Comparison of ENCODE assay signal across 8 cellular contexts in the genomic region with DNA sequence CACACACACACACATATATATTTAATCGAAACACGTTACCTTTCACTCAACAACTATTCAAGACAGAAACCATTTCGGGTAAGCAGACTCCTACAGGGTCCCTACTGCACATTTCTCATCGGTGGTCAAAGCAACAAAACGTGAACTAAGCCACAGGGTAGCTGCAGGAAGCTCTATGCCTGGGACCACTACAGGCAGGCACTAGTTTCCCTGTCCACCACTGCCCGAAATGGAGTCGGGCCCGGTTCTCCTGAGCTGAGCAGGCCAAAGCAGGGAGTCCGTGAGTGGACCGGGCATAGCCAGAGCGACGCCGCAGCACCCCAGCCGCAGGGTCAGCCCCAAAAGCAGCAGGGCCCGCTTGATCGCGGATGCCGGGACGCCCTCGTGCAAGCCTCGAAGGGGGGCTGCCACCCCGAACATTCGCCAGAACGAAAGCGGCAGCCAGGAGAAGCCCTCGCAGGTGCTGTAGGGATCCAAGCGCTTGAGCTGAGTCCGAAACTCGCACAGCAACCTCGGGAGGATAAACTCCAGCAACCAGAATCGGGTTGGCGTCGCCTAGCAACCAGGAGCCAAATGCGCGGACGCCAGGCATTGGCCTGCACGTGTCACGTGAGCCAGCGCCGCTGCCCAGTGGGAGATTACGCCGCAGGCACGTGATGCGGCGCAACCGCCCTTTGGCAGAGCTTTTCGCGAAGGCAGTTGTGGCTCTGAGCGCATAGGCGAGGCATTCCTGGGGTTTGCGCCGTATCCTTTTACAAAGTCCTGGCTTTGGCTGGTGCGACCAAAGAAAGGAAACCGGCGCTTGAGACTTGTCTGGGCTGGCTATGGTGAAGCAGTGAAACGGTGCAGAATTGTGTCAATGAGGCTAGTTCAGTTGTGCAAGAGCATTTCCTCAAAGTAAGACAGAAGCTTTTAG. TPM values are rescaled to one million over a fixed set of nuclear protein-coding genes. Genes with fewer than 3 reads are reported as not detected.
A peak's percentile ranks its signal among the peaks of the same experiment; 100 is the strongest.
DNase-seq lines count a peak whose midpoint lies in the region; ATAC-seq and TF ChIP-seq lines count a peak whose summit lies in the region.

No MANE protein-coding gene starts in this region.

- H3K27me3 ChIP-seq in duodenal mucosa (ENCODE audit: control insufficient read depth in 1 of 2, insufficient read depth in 2 of 2, low read length in 2 of 2), result no peaks in the 10 kb centered on the region
- no peaks in the 10 kb centered on the region for H3K27me3 ChIP-seq in right lobe of liver

- H3K27ac Mint-ChIP-seq in activated CD8-positive, alpha-beta T cell treated with anti-CD3 and anti-CD28 coated beads for 36 hours, result peak overlapping the region; percentile 4

- TF ChIP-seq CTCF in activated CD8-positive, alpha-beta T cell treated with anti-CD3 and anti-CD28 coated beads for 36 hours (IDR thresholded peaks at IDR 0.05), result no peak
- TF ChIP-seq CTCF in right lobe of liver (IDR thresholded peaks at IDR 0.05), result no peak

- H3K9ac ChIP-seq in duodenal mucosa (ENCODE audit: low read depth in 1 of 2, low read length in 2 of 2), result peak overlapping the region; percentile 83 to 87

- CTCF ChIA-PET in activated CD8-positive, alpha-beta T cell treated with anti-CD3 and anti-CD28 coated beads for 36 hours (lab: Charles Lee), result interaction anchor here (0.9 to 1.6 kb wide), 5 partner anchors 9 to 189 kb away, joined by 3 to 5 read pairs (median 3); no protein-coding TSS in a partner anchor

- H3K9me3 ChIP-seq in duodenal mucosa (ENCODE audit: control insufficient read depth in 1 of 2, low read length in 2 of 2) (no peaks in the 10 kb centered on the region), right lobe of liver (no peaks in the 10 kb centered on the region)

- DNase-seq in AML-193 (lab: John Stamatoyannopoulos, UW) (peak; percentile 12 to 59), NCI-H526 (lab: John Stamatoyannopoulos, UW) (peak; percentile 96 to 98), right lobe of liver (peak; percentile 98 to 99 (median 98))
- DNase-seq in activated CD8-positive, alpha-beta T cell treated with anti-CD3 and anti-CD28 coated beads for 36 hours, result peak; percentile 95
- DNase-seq in stimulated activated CD4-positive, alpha-beta T cell treated with anti-CD3 and anti-CD28 coated beads, Interleukin-2, amount 100 ng/mL, for 48 hours, result peak; percentile 86 to 87

- no peaks in the 10 kb centered on the region for H3K36me3 Mint-ChIP-seq in activated CD8-positive, alpha-beta T cell treated with anti-CD3 and anti-CD28 coated beads for 36 hours (ENCODE audit: low read depth)

- POLR2A ChIA-PET in activated CD8-positive, alpha-beta T cell treated with anti-CD3 and anti-CD28 coated beads for 36 hours (lab: Charles Lee), result interaction anchor here (0.8 to 2.4 kb wide), 5 partner anchors 9 to 37 kb away, joined by 3 to 18 read pairs (median 6); partner anchors contain the start of gene DDI2

- peaks cover 6% of the 10 kb centered on the region for H3K4me1 Mint-ChIP-seq in activated CD8-positive, alpha-beta T cell treated with anti-CD3 and anti-CD28 coated beads for 36 hours (ENCODE audit: low read depth)

- H3K27ac ChIP-seq in duodenal mucosa (ENCODE audit: low read depth, low read length), result peak overlapping the region; percentile 83
- H3K27ac ChIP-seq in right lobe of liver, result peak overlapping the region; percentile 39 to 67 (median 49)

- H3K4me3 Mint-ChIP-seq in activated CD8-positive, alpha-beta T cell treated with anti-CD3 and anti-CD28 coated beads for 36 hours, result peak overlapping the region; percentile 50

- ATAC-seq in HG03432 (IDR thresholded peaks at IDR 0.05; ENCODE audit: unreplicated experiment), result peak; percentile 93
- ATAC-seq in activated CD8-positive, alpha-beta T cell treated with anti-CD3 and anti-CD28 coated beads for 36 hours, result peak; percentile 95
- peak; percentile 94 to 95 (median 95) for ATAC-seq in right lobe of liver

- H3K9me3 Mint-ChIP-seq in activated CD8-positive, alpha-beta T cell treated with anti-CD3 and anti-CD28 coated beads for 36 hours, result no peaks in the 10 kb centered on the region

- H3K4me1 ChIP-seq in duodenal mucosa (ENCODE audit: control insufficient read depth in 1 of 2, insufficient read depth in 2 of 2, low read length in 2 of 2) (peaks cover 10 to 23% of the 10 kb centered on the region in 2 donors), right lobe of liver (peaks cover 0 to 24% (median 0%) of the 10 kb centered on the region in 4 donors)

- H3K36me3 ChIP-seq in duodenal mucosa (ENCODE audit: control insufficient read depth in 1 of 2, insufficient read depth in 2 of 2, low read length in 2 of 2) (no peaks in the 10 kb centered on the region), right lobe of liver (no peaks in the 10 kb centered on the region)

- WGBS in right lobe of liver (ENCODE audit: insufficient coverage, low coverage, low lambda C conversion rate, missing lambda C conversion rate), result 3% methylated on average over 26 of the region's 56 CpGs

- H3K27me3 Mint-ChIP-seq in activated CD8-positive, alpha-beta T cell treated with anti-CD3 and anti-CD28 coated beads for 36 hours, result no peaks in the 10 kb centered on the region

- H3K4me3 ChIP-seq in duodenal mucosa (ENCODE audit: low read depth in 1 of 2, low read length in 2 of 2) (peak overlapping the region; percentile 94 to 99), right lobe of liver (peak overlapping the region; percentile 75 to 83 (median 76))

- intact Hi-C loops in activated CD8-positive, alpha-beta T cell treated with anti-CD3 and anti-CD28 coated beads for 36 hours (cut with micrococcal nuclease), result no loop called here
- intact Hi-C loops in right lobe of liver (cut with DNase I), result no loop called here

- TF ChIP-seq POLR2A in GM19099 (IDR thresholded peaks at IDR 0.05; ENCODE audit: extremely low read depth, insufficient read length, low read depth) (peak; percentile 65), right lobe of liver (IDR thresholded peaks at IDR 0.05) (peak; percentile 46)

RNA-seq across cellular contexts. Expression of gene DDI2, which starts 13.9 kb away (rescaled TPM):
- 10 to 100 TPM; 33.7 to 34.9 TPM for total RNA-seq in activated CD8-positive, alpha-beta T cell treated with anti-CD3 and anti-CD28 coated beads for 36 hours
- 10 to 100 TPM; 24.9 to 70.0 (median 42.9) TPM for total RNA-seq in right lobe of liver

RNA-seq across cellular contexts. Expression of gene AGMAT, which starts 18.5 kb away (rescaled TPM):
- 10 to 100 TPM; 21.6 to 21.9 TPM for total RNA-seq in activated CD8-positive, alpha-beta T cell treated with anti-CD3 and anti-CD28 coated beads for 36 hours
- 10 to 100 TPM; 49.4 to 79.9 (median 66.1) TPM for total RNA-seq in right lobe of liver

Comparison
In these comparisons a context has a peak if more than half of its experiments do, and no peak if none do; other contexts are left out.
1. Peak in every context shown above with its lines: DNase-seq, ATAC-seq, H3K4me3 ChIP-seq and H3K27ac ChIP-seq.
2. DNase-seq: peak in every context shown above with its lines; median percentile 98 in right lobe of liver; 97 in NCI-H526; 95 in activated CD8-positive, alpha-beta T cell treated with anti-CD3 and anti-CD28 coated beads for 36 hours; 86 in stimulated activated CD4-positive, alpha-beta T cell treated with anti-CD3 and anti-CD28 coated beads, Interleukin-2, amount 100 ng/mL, for 48 hours; 36 in AML-193.